Comparison of ENCODE assay signal across 9 cellular contexts in genomic region chr19:44051654-44052402, GRCh38. TPM values are rescaled to one million over a fixed set of nuclear protein-coding genes. Genes with fewer than 3 reads are reported as not detected.
DNase-seq lines count a peak whose midpoint lies in the region; TF ChIP-seq lines count a peak whose summit lies in the region.
"Had no signal": no experiment of that assay in that cellular context is flagged by ENCODE, and none has a peak within 500 bp of the region (broad histone marks: within the 10 kb centered on the region; RNA-seq: fewer than 3 reads in every experiment).

ZNF223 (plus strand) TSS chr19:44052036; CDS start chr19:44055177, 3,141 bp downstream.

- H3K4me1 ChIP-seq in skeletal muscle satellite cell (ENCODE audit: control insufficient read depth, insufficient read depth, low read length): peaks cover 10% of the 10 kb centered on the region

- H3K27me3 Mint-ChIP-seq in immature natural killer cell (ENCODE audit: low read depth in 3 of 3): peaks cover 0 to 18% (median 6%) of the 10 kb centered on the region in 3 donors

- H3K4me2 ChIP-seq in skeletal muscle satellite cell (ENCODE audit: low read length): peak within 1 kb of the TSS; percentile 87

- peaks cover 27 to 29% of the 10 kb centered on the region in 2 donors for H3K4me1 Mint-ChIP-seq in immature natural killer cell

- peaks cover 5 to 19% (median 18%) of the 10 kb centered on the region in 3 donors for H3K36me3 Mint-ChIP-seq in immature natural killer cell

- DNase-seq in COR-L47 (lab: John Stamatoyannopoulos, UW): peak; percentile 97
- DNase-seq in HFF-Myc (ENCODE audit: extremely low read depth, low read depth): peak; percentile 70
- peak; percentile 96 for DNase-seq in NCI-H2196 treated with DMSO at 0.1 percent for 48 hours (lab: John Stamatoyannopoulos, UW; ENCODE audit: unreplicated experiment)
- peak; percentile 49 for DNase-seq in activated CD4-positive, CD25-positive, alpha-beta regulatory T cell treated with anti-CD3 and anti-CD28 coated beads, Interleukin-2, amount 50 U/mL, for 72 hours
- peak; percentile 98 for DNase-seq in cerebellum (ENCODE audit: low spot score)
- DNase-seq in immature natural killer cell: peak; percentile 38 to 52 (median 44)
- no peak for DNase-seq in NCI-H1048 (lab: John Stamatoyannopoulos, UW)

- H3K4me3 ChIP-seq in HFF-Myc (replicated peaks; ENCODE audit: low read depth, low read length) (peak within 1 kb of the TSS; percentile 51), skeletal muscle satellite cell (ENCODE audit: low read length) (peak within 1 kb of the TSS; percentile 90)

- H3K9ac ChIP-seq in skeletal muscle satellite cell (ENCODE audit: low read depth, low read length): peak within 1 kb of the TSS; percentile 86

- H3K27me3 ChIP-seq in skeletal muscle satellite cell (ENCODE audit: control insufficient read depth, insufficient read depth, low read length): peaks cover 7% of the 10 kb centered on the region

- H3K9me3 Mint-ChIP-seq in immature natural killer cell: peaks cover 0 to 7% (median 3%) of the 10 kb centered on the region in 6 donors

- H3K27ac Mint-ChIP-seq in immature natural killer cell: peak within 1 kb of the TSS; percentile 80 to 91 (median 85)

- peak within 1 kb of the TSS; percentile 92 to 97 (median 94) for H3K4me3 Mint-ChIP-seq in immature natural killer cell

- no peaks in the 10 kb centered on the region for H3K9me3 ChIP-seq in skeletal muscle satellite cell (replicated peaks; ENCODE audit: low read length)

- TF ChIP-seq CTCF in HFF-Myc (IDR thresholded peaks at IDR 0.05; ENCODE audit: low read depth, low read length, missing control alignments): no peak

- H3K36me3 ChIP-seq in skeletal muscle satellite cell (ENCODE audit: insufficient read depth, low read length): peaks cover 9% of the 10 kb centered on the region

RNA-seq across cellular contexts. Expression of gene ZNF223, which starts in this region (rescaled TPM):
- total RNA-seq in cerebellum: 10.8 TPM
- polyA plus RNA-seq in immature natural killer cell: 1 to 10 TPM; 1.7 to 2.5 (median 2.3) TPM
- total RNA-seq in skeletal muscle satellite cell (2012; rRNA removed): 2.2 and 3.5 TPM in 2 replicates
- total RNA-seq: T-helper 1 cell treated with Interleukin-12 subunit alpha and Interleukin-12 subunit beta and Interleukin-4 antibody, amounts not matched to agents 30 ng/mL and 1 ng/mL, for 36 hours had no signal
